ENCODE assay signal across 1 cellular context in genomic region chr5:70866821-70867220, GRCh38. TPM values are rescaled to one million over a fixed set of nuclear protein-coding genes. Genes with fewer than 3 reads are reported as not detected.
"Had no signal": no experiment of that assay in that cellular context is flagged by ENCODE, and none has a peak within 500 bp of the region (broad histone marks: within the 10 kb centered on the region; RNA-seq: fewer than 3 reads in every experiment).

No MANE protein-coding gene starts in this region.

RNA-seq across cellular contexts. Expression of gene SERF1A, which starts 33.6 kb away (rescaled TPM):
- total RNA-seq: ascending aorta had no signal
